11 cellular contexts compared by ENCODE assay signal in the genomic region with DNA sequence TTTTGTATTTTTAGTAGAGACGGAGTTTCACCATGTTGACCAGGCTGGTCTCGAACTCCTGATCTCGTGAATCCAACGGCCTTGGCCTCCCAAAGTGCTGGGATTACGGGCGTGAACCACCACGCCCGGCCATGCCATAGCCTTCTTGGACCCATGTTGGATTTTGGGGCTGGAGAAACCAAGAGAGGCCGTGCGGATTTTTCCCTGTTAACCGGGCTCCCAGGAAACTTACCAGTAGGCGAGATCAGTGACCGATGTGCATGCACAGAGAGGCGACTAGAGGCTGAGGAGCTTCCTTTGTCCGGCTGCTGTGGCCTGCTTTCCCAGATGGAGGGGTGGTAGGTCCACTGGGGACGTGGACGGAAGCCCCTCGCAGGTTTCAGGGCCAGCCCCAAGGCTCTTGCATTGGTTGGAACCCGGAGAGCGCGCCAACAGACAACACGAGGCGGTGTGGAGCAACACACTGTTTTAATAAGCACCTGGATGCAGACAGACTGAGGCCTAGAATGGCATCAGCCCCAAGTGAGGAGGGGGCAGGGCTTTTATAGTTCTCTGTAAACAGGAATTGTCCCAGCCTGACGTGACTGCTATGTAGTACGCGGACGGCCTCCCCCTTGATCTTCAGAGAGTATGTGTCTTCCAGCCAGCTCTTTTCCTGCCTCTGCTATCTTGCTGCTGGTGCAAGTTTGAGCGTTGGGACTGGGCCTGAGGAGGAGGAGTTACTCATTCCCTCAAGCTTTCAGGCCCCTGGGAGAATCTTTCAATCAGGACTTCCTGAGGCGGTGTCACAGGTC. TPM values are rescaled to one million over a fixed set of nuclear protein-coding genes. Genes with fewer than 3 reads are reported as not detected.
DNase-seq lines count a peak whose midpoint lies in the region; ATAC-seq and TF ChIP-seq lines count a peak whose summit lies in the region.
"Had no signal": no experiment of that assay in that cellular context is flagged by ENCODE, and none has a peak within 500 bp of the region (broad histone marks: within the 10 kb centered on the region; RNA-seq: fewer than 3 reads in every experiment).

A gene (minus strand): TSS at position 517 of the 794 bp plus-strand sequence. CDS start 6,624 bp downstream, outside the sequence.

- peaks cover 4% of the 10 kb centered on the region for H3K4me1 ChIP-seq in cardiac muscle cell (ENCODE audit: low read depth)

- H3K27me3 Mint-ChIP-seq in type B pancreatic cell, result no peaks in the 10 kb centered on the region

- TF ChIP-seq CTCF in cardiac muscle cell (IDR thresholded peaks at IDR 0.05; ENCODE audit: low read depth, low read length), result no peak
- TF ChIP-seq CTCF in SU-DHL-6 (IDR thresholded peaks at IDR 0.05; ENCODE audit: insufficient read depth, low read length, poor library complexity, severe bottlenecking), result no peak
- no peak for TF ChIP-seq CTCF in fibroblast of villous mesenchyme (IDR thresholded peaks at IDR 0.05; ENCODE audit: insufficient read depth, low read depth, low read length)
- no peak for TF ChIP-seq CTCF in type B pancreatic cell (conservative IDR thresholded peaks at IDR 0.05)

- no peaks in the 10 kb centered on the region for H3K9me3 Mint-ChIP-seq in type B pancreatic cell

- CTCF ChIA-PET in HEK293T (lab: Yijun Ruan, JAX), result no interaction called here

- H3K79me2 ChIP-seq in SU-DHL-6 (ENCODE audit: insufficient read depth, low read length), result no peaks in the 10 kb centered on the region

- peak within 1 kb of the TSS; percentile 47 for H3K4me2 ChIP-seq in SU-DHL-6 (ENCODE audit: low read depth, low read length, poor library complexity, severe bottlenecking)

- intact Hi-C loops in left ventricle myocardium superior (cut with micrococcal nuclease), result no loop called here

- H3K4me3 ChIP-seq in cardiac muscle cell (no peak within 1 kb of the TSS), SU-DHL-6 (ENCODE audit: insufficient read depth, low read length, poor library complexity, severe bottlenecking) (no peak within 1 kb of the TSS), fibroblast of villous mesenchyme (ENCODE audit: low read depth, low read length) (peak within 1 kb of the TSS; percentile 49)

- H3K27ac ChIP-seq in cardiac muscle cell (peak within 1 kb of the TSS; percentile 69), SU-DHL-6 (ENCODE audit: low read depth, low read length) (no peak within 1 kb of the TSS)

- POLR2A ChIA-PET in HEK293T (lab: Yijun Ruan, JAX), result no interaction called here

- peaks cover 13% of the 10 kb centered on the region for H3K4me1 Mint-ChIP-seq in type B pancreatic cell (ENCODE audit: unreplicated experiment)

- peak within 1 kb of the TSS; percentile 59 for H3K9ac ChIP-seq in SU-DHL-6 (ENCODE audit: low read length)

- no peaks in the 10 kb centered on the region for H4K20me1 ChIP-seq in SU-DHL-6 (ENCODE audit: low read depth, low read length)

- peak within 1 kb of the TSS; percentile 92 for H2AFZ ChIP-seq in SU-DHL-6 (ENCODE audit: low read depth, low read length, severe bottlenecking)

- H3K27ac Mint-ChIP-seq in type B pancreatic cell, result peak within 1 kb of the TSS; percentile 86

- ATAC-seq in left ventricle myocardium superior, result no peak

- no peaks in the 10 kb centered on the region for H3K36me3 Mint-ChIP-seq in type B pancreatic cell

- peak within 1 kb of the TSS; percentile 32 for H3K4me3 Mint-ChIP-seq in type B pancreatic cell

- DNase-seq in cardiac muscle cell (ENCODE audit: low read depth in 1 of 2, low spot score in 1 of 2), result peak; percentile 15 to 35
- no peak for DNase-seq in left ventricle myocardium superior
- peak; percentile 85 for DNase-seq in fibroblast of villous mesenchyme (ENCODE audit: low read depth)
- no peak for DNase-seq in type B pancreatic cell (ENCODE audit: extremely low spot score, unreplicated experiment)
- DNase-seq in T1000 (lab: John Stamatoyannopoulos, UW), result no peak
- DNase-seq in NCI-H146 treated with DMSO at 0.1 percent for 48 hours (lab: John Stamatoyannopoulos, UW; ENCODE audit: unreplicated experiment), result no peak
- no peak for DNase-seq in HEK293T (ENCODE audit: extremely low spot score)
- DNase-seq: C1 segment of cervical spinal cord, dermis blood vessel endothelial cell had no signal

- H3F3A ChIP-seq in SU-DHL-6 (ENCODE audit: insufficient read depth), result no peaks in the 10 kb centered on the region

- H3K36me3 ChIP-seq in cardiac muscle cell (no peaks in the 10 kb centered on the region), SU-DHL-6 (ENCODE audit: low read length) (no peaks in the 10 kb centered on the region)

- H3K9me3 ChIP-seq in cardiac muscle cell (ENCODE audit: low read depth), result no peaks in the 10 kb centered on the region
- no peaks in the 10 kb centered on the region for H3K9me3 ChIP-seq in SU-DHL-6 (ENCODE audit: insufficient read depth, low read length)

- H3K27me3 ChIP-seq in cardiac muscle cell, result no peaks in the 10 kb centered on the region
- H3K27me3 ChIP-seq in SU-DHL-6 (ENCODE audit: low read length), result no peaks in the 10 kb centered on the region

- no peaks in the 10 kb centered on the region for H3K9me2 ChIP-seq in SU-DHL-6 (replicated peaks; ENCODE audit: insufficient read depth, low read length)

TF ChIP-seq in HEK293T, 16 proteins besides CTCF, POLR2A, EP300 and RAD21:
- TF ChIP-seq, protein P1, sequence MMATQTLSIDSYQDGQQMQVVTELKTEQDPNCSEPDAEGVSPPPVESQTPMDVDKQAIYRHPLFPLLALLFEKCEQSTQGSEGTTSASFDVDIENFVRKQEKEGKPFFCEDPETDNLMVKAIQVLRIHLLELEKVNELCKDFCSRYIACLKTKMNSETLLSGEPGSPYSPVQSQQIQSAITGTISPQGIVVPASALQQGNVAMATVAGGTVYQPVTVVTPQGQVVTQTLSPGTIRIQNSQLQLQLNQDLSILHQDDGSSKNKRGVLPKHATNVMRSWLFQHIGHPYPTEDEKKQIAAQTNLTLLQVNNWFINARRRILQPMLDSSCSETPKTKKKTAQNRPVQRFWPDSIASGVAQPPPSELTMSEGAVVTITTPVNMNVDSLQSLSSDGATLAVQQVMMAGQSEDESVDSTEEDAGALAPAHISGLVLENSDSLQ (IDR thresholded peaks at IDR 0.05), result no peak
- TF ChIP-seq HDGF (IDR thresholded peaks at IDR 0.05; ENCODE audit: borderline replicate concordance) (no peak), CTBP1 (IDR thresholded peaks at IDR 0.05; ENCODE audit: borderline replicate concordance) (no peak)

RNA-seq across cellular contexts. Expression of the gene that starts here (rescaled TPM):
- total RNA-seq in cardiac muscle cell (0.07 and 0.42 TPM in 2 replicates), left ventricle myocardium superior (not detected), fibroblast of villous mesenchyme (under 0.01 TPM in 1 of 2 replicates, not detected in the other), type B pancreatic cell (ENCODE audit: low replicate concordance) (1.8 TPM in 1 of 2 replicates, not detected in the other)
- polyA plus RNA-seq in cardiac muscle cell, result 0.11 and 0.24 TPM in 2 replicates
- total RNA-seq: dermis blood vessel endothelial cell, glomerular endothelial cell had no signal

Comparison
In these comparisons a context has a peak if more than half of its experiments do, and no peak if none do; other contexts are left out.
1. Peak in DNase-seq and H3K27ac ChIP-seq in cardiac muscle cell; RNA of the gene not detected or under 1 TPM.
2. Peak in DNase-seq and H3K4me3 ChIP-seq in fibroblast of villous mesenchyme; RNA of the gene not detected or under 1 TPM.